ENCODE assay signal across 35 cellular contexts in genomic region chr11:6584528-6584927, GRCh38.
"Had no signal": no experiment of that assay in that cellular context is flagged by ENCODE, and none has a peak within 500 bp of the region (broad histone marks: within the 10 kb centered on the region; RNA-seq: fewer than 3 reads in every experiment).

No MANE protein-coding gene starts in this region.

- H3K27me3 ChIP-seq: MG63 had no signal

- DNase-seq: Karpas-422, Kasumi-1, MG63, MM.1S, MV-4-11, NCI-H1048, NCI-H1092, NCI-H1092 treated with DMSO at 0.1 percent for 48 hours, NCI-H1105, NCI-H1105 treated with DMSO at 0.1 percent for 48 hours, NCI-H1417, NCI-H1417 treated with DMSO at 0.1 percent for 48 hours, NCI-H1436, NCI-H1436 treated with DMSO at 0.1 percent for 48 hours, NCI-H146, NCI-H1694, NCI-H1694 treated with DMSO at 0.1 percent for 48 hours, NCI-H187, NCI-H187 treated with DMSO at 0.1 percent for 48 hours, NCI-H1930, NCI-H2029, NCI-H2029 treated with DMSO at 0.1 percent for 48 hours, NCI-H2081, NCI-H2081 treated with DMSO at 0.1 percent for 48 hours, NCI-H2107, NCI-H2171, NCI-H2171 treated with DMSO at 0.1 percent for 48 hours, NCI-H2227 treated with DMSO at 0.1 percent for 48 hours, NCI-H226, NCI-H345, NCI-H446, NCI-H446 treated with DMSO at 0.1 percent for 48 hours, NCI-H510A, NCI-H510A treated with DMSO at 0.1 percent for 48 hours, NCI-H524 had no signal

- H3K4me3 ChIP-seq: MG63 had no signal
